Comparison of ENCODE assay signal across 1 cellular context in the genomic region with DNA sequence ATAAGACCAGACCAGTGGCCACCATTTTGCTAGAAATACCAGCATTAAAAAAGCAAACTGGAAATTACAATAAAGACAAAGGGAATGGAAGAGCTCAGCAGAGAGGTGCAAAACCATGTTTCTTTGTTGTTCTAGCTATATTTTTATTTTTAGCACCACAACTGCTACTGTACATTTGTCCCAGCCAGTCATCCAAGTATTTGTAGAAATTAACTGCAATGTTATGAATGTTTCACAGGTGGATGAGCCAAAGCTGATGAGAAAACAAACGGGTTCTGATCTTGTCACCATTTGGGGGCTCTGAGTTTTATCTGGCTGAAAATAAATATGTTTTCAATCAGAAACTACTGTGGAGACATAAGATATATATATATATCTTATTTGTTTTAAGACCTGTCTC.
TF ChIP-seq lines count a peak whose summit lies in the region.

No MANE protein-coding gene starts in this region.

TF ChIP-seq in GM12878, 131 proteins besides CTCF, POLR2A, EP300 and RAD21 (continued from another document):
- TF ChIP-seq, protein P1, sequence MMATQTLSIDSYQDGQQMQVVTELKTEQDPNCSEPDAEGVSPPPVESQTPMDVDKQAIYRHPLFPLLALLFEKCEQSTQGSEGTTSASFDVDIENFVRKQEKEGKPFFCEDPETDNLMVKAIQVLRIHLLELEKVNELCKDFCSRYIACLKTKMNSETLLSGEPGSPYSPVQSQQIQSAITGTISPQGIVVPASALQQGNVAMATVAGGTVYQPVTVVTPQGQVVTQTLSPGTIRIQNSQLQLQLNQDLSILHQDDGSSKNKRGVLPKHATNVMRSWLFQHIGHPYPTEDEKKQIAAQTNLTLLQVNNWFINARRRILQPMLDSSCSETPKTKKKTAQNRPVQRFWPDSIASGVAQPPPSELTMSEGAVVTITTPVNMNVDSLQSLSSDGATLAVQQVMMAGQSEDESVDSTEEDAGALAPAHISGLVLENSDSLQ (IDR thresholded peaks at IDR 0.05), result no peak
- TF ChIP-seq WRNIP1 (IDR thresholded peaks at IDR 0.05; ENCODE audit: borderline replicate concordance, low read depth, low read length), result no peak
- no peak for TF ChIP-seq MYC (IDR thresholded peaks at IDR 0.05; ENCODE audit: insufficient read depth, insufficient read length, insufficient replicate concordance, low read length, severe bottlenecking)
- TF ChIP-seq NFIC (IDR thresholded peaks at IDR 0.05; ENCODE audit: low read depth, low read length), result no peak
- TF ChIP-seq PAX5 (IDR thresholded peaks at IDR 0.05; ENCODE audit: borderline replicate concordance, low read depth, low read length), result no peak
- TF ChIP-seq FOS (IDR thresholded peaks at IDR 0.05; ENCODE audit: borderline replicate concordance, extremely low read depth, insufficient read length), result no peak
- TF ChIP-seq PRDM15 (CRISPR knock-in tag; IDR thresholded peaks at IDR 0.05), result no peak
- TF ChIP-seq BCLAF1 (IDR thresholded peaks at IDR 0.05), result no peak
TF ChIP-seq in GM12878: peak in this region for 0.
